Comparison of ENCODE assay signal across 16 cellular contexts in genomic region chr1:43466403-43466802, GRCh38. TPM values are rescaled to one million over a fixed set of nuclear protein-coding genes. Genes with fewer than 3 reads are reported as not detected.
DNase-seq lines count a peak whose midpoint lies in the region; ATAC-seq and TF ChIP-seq lines count a peak whose summit lies in the region.
"Had no signal": no experiment of that assay in that cellular context is flagged by ENCODE, and none has a peak within 500 bp of the region (broad histone marks: within the 10 kb centered on the region; RNA-seq: fewer than 3 reads in every experiment).

No MANE protein-coding gene starts in this region.

- no peaks in the 10 kb centered on the region for H3K36me3 ChIP-seq in mammary epithelial cell (ENCODE audit: insufficient read depth, low read length)
- no peaks in the 10 kb centered on the region for H3K36me3 ChIP-seq in breast epithelium

- WGBS in mammary epithelial cell (ENCODE audit: low coverage, missing lambda C conversion rate) = 86% methylated on average over 2 of the region's 2 CpGs

- no TSS peak for BruUV-seq in mammary epithelial cell (replicated peaks; lab: Mats Ljungman, UMichigan)

- H4K20me1 ChIP-seq in mammary epithelial cell (ENCODE audit: insufficient read depth, low read length) = no peaks in the 10 kb centered on the region

- intact Hi-C loops in mammary epithelial cell (cut with micrococcal nuclease) (no loop called here), breast epithelium (cut with DNase I; ENCODE audit: low total_unique reads) (no loop called here)

- H3K4me3 ChIP-seq in mammary epithelial cell (replicated peaks in 1 of 3; ENCODE audit: insufficient read depth in 1 of 3, low read depth in 2 of 3, low read length in 3 of 3) = no peak overlapping the region
- H3K4me3 ChIP-seq in breast epithelium = no peak overlapping the region
- H3K4me3 ChIP-seq: GM12878 had no signal

- dilution Hi-C loops in mammary epithelial cell (cut with HindIII; ENCODE audit: low sequenced_read_pairs) = no loop called here

- TF ChIP-seq POLR2A in breast epithelium (IDR thresholded peaks at IDR 0.05) = no peak

- in situ Hi-C loops in mammary epithelial cell (cut with MboI; ENCODE audit: low sequenced_read_pairs in 2 of 2) = no loop called here

- no peak for DNase-seq in mammary epithelial cell
- DNase-seq in breast epithelium (ENCODE audit: low spot score in 2 of 2) = no peak
- peak; percentile 83 for DNase-seq in NCI-H82 (lab: John Stamatoyannopoulos, UW)
- DNase-seq in astrocyte of the hippocampus (ENCODE audit: low read depth, low spot score) = peak; percentile 34
- DNase-seq in NCI-H524 (lab: John Stamatoyannopoulos, UW) = no peak
- DNase-seq: ACHN; CD4-positive, alpha-beta memory T cell; foreskin melanocyte; stimulated activated CD4-positive, alpha-beta T cell treated with anti-CD3 and anti-CD28 coated beads, Interleukin-15, amount 100 ng/mL, for 24 hours; stimulated activated naive CD4-positive, alpha-beta T cell treated with Interleukin-2 at 50 U/mL for 16 hours had no signal

- ATAC-seq in HG03159 (IDR thresholded peaks at IDR 0.05; ENCODE audit: unreplicated experiment) (no peak), HG03135 (IDR thresholded peaks at IDR 0.05; ENCODE audit: unreplicated experiment) (no peak), GM21576 (IDR thresholded peaks at IDR 0.05; ENCODE audit: unreplicated experiment) (no peak)
- ATAC-seq: activated CD4-positive, CD25-positive, alpha-beta regulatory T cell treated with anti-CD3 and anti-CD28 coated beads, Interleukin-2, amount 50 U/mL, for 24 hours; GM12878 had no signal

- H3K9me3 ChIP-seq in mammary epithelial cell (replicated peaks; ENCODE audit: insufficient read depth, low read length) (no peaks in the 10 kb centered on the region), breast epithelium (no peaks in the 10 kb centered on the region)

- H3K4me1 ChIP-seq in mammary epithelial cell (ENCODE audit: insufficient read depth, low read length) = no peaks in the 10 kb centered on the region
- no peaks in the 10 kb centered on the region for H3K4me1 ChIP-seq in breast epithelium

- H3K27ac ChIP-seq in mammary epithelial cell (ENCODE audit: insufficient read depth, low read depth, low read length) (no peak overlapping the region), breast epithelium (no peak overlapping the region)

- peak overlapping the region; percentile 13 for H2AFZ ChIP-seq in mammary epithelial cell (ENCODE audit: low read depth, low read length)

- H3K4me2 ChIP-seq in mammary epithelial cell (ENCODE audit: insufficient read depth, low read depth, low read length) = no peak overlapping the region

- CTCF ChIA-PET in mammary epithelial cell (lab: Charles Lee; ENCODE audit: low non-redundant PET) = no interaction called here

- H3K27me3 ChIP-seq in mammary epithelial cell (ENCODE audit: insufficient read depth, low read length) (no peaks in the 10 kb centered on the region), breast epithelium (no peaks in the 10 kb centered on the region)

- H3K9ac ChIP-seq in mammary epithelial cell (ENCODE audit: insufficient read depth, low read length) = no peak overlapping the region

- H3K79me2 ChIP-seq in mammary epithelial cell (ENCODE audit: insufficient read depth, low read length) = no peaks in the 10 kb centered on the region

- TF ChIP-seq CTCF in mammary epithelial cell (conservative IDR thresholded peaks at IDR 0.05 in 1 of 2, IDR thresholded peaks at IDR 0.05 in 1 of 2; ENCODE audit: extremely low read depth in 1 of 2, insufficient read depth in 1 of 2, low read depth in 1 of 2, low read length in 2 of 2) (no peak), breast epithelium (IDR thresholded peaks at IDR 0.05) (no peak)

RNA-seq across cellular contexts. Expression of gene HYI, which starts 12.7 kb away (rescaled TPM):
- total RNA-seq in mammary epithelial cell (10 to 100 TPM; 11.9 to 12.0 TPM), breast epithelium (10 to 100 TPM; 66.6 to 79.3 (median 70.1) TPM)
- polyA plus RNA-seq in mammary epithelial cell = 22.3 TPM
- 7.1 TPM for polyA minus RNA-seq in mammary epithelial cell
- total RNA-seq: HepG2 had no signal
- polyA plus RNA-seq: HepG2 had no signal

Comparison
In these comparisons a context has a peak if more than half of its experiments do, and no peak if none do; other contexts are left out.
1. RNA of gene HYI, which starts 12.7 kb away (total RNA-seq): 66.6 to 79.3 TPM in breast epithelium; 11.9 to 12.0 TPM in mammary epithelial cell; every median in the first group is over 4 times any median in the second.
2. DNase-seq: peak in NCI-H82 (single experiment) and astrocyte of the hippocampus (single experiment); none in mammary epithelial cell (single experiment), breast epithelium (0 of 2) and NCI-H524 (0 of 2).